Comparison of ENCODE assay signal across 27 cellular contexts in the genomic region with DNA sequence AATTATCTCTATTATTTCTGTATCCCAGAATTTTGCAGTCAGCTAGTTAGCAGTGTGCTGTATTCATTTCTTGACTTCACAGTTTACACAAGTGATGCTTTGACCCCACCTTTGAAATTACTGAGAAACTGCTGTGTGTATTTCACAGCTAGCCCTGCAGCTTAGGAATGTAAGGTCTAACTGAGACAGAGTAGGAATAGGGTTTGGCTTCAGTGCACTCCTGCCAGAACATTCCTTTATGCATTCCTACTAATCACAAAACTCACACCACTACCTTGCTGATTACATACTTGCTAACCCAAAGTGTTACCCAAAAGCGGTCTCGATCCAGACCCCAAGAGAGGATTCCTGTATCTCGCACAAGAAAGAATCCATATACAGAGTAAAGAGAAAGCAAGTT.
"Had no signal": no experiment of that assay in that cellular context is flagged by ENCODE, and none has a peak within 500 bp of the region (broad histone marks: within the 10 kb centered on the region; RNA-seq: fewer than 3 reads in every experiment).

No MANE protein-coding gene starts in this region.

- H3K27me3 Mint-ChIP-seq: naive thymus-derived CD8-positive, alpha-beta T cell; type B pancreatic cell had no signal

- H3K27ac ChIP-seq: coronary artery, esophagus muscularis mucosa, foreskin keratinocyte, gastroesophageal sphincter, heart left ventricle, hepatocyte, neutrophil, parathyroid adenoma, prostate gland, sigmoid colon, testis, tibial artery, uterus had no signal

- H3K4me2 ChIP-seq: hepatocyte had no signal

- H3K4me3 Mint-ChIP-seq: naive thymus-derived CD8-positive, alpha-beta T cell; nephron progenitor cell; stimulated activated effector memory CD8-positive, alpha-beta T cell treated with anti-CD3 and anti-CD28 coated beads, Interleukin-12 subunit alpha, Interleukin-12 subunit beta, amount 100 ng/mL, for 72 hours; type B pancreatic cell had no signal

- H3K36me3 ChIP-seq: esophagus muscularis mucosa, gastroesophageal sphincter, heart left ventricle, neutrophil, prostate gland, sigmoid colon, tibial artery, uterus had no signal

- H3K4me1 ChIP-seq: esophagus muscularis mucosa, foreskin keratinocyte, gastroesophageal sphincter, heart left ventricle, parathyroid adenoma, prostate gland, sigmoid colon, testis, tibial artery, uterus had no signal

- H3K27ac Mint-ChIP-seq: naive thymus-derived CD8-positive, alpha-beta T cell; nephron progenitor cell; stimulated activated effector memory CD8-positive, alpha-beta T cell treated with anti-CD3 and anti-CD28 coated beads, Interleukin-12 subunit alpha, Interleukin-12 subunit beta, amount 100 ng/mL, for 72 hours; type B pancreatic cell had no signal

- ATAC-seq: foreskin keratinocyte; gastroesophageal sphincter; heart left ventricle; left lobe of liver; naive thymus-derived CD8-positive, alpha-beta T cell; right cardiac atrium; stimulated activated effector memory CD8-positive, alpha-beta T cell treated with anti-CD3 and anti-CD28 coated beads, Interleukin-12 subunit alpha, Interleukin-12 subunit beta, amount 100 ng/mL, for 72 hours; stimulated activated naive CD8-positive, alpha-beta T cell treated with anti-CD3 and anti-CD28 coated beads, Interleukin-15, Interleukin-2, amounts not matched to agents 100 U/mL and 50 U/mL, for 24 hours had no signal

- H3K79me2 ChIP-seq: hepatocyte, parathyroid adenoma had no signal

- H3K4me3 ChIP-seq: coronary artery, esophagus muscularis mucosa, gastroesophageal sphincter, heart left ventricle, hepatocyte, prostate gland, sigmoid colon, testis, tibial artery, uterus had no signal

- H3K4me1 Mint-ChIP-seq: naive thymus-derived CD8-positive, alpha-beta T cell; stimulated activated effector memory CD8-positive, alpha-beta T cell treated with anti-CD3 and anti-CD28 coated beads, Interleukin-12 subunit alpha, Interleukin-12 subunit beta, amount 100 ng/mL, for 72 hours had no signal

- H3K27me3 ChIP-seq: esophagus muscularis mucosa, foreskin keratinocyte, gastroesophageal sphincter, heart left ventricle, hepatocyte, neutrophil, sigmoid colon, testis, tibial artery, uterus had no signal

- H3K9me3 Mint-ChIP-seq: type B pancreatic cell had no signal

- DNase-seq: dermis blood vessel endothelial cell; effector memory CD4-positive, alpha-beta T cell; foreskin keratinocyte; heart left ventricle; kidney; mammary epithelial cell; naive thymus-derived CD8-positive, alpha-beta T cell; nephron progenitor cell; right cardiac atrium; sigmoid colon; stimulated activated CD4-positive, alpha-beta T cell treated with anti-CD3 and anti-CD28 coated beads, Interleukin-2, amount 100 ng/mL, for 24 hours; stimulated activated CD4-positive, alpha-beta T cell treated with anti-CD3 and anti-CD28 coated beads, Interleukin-4, amount 100 ng/mL, for 24 hours; stimulated activated naive CD8-positive, alpha-beta T cell treated with anti-CD3 and anti-CD28 coated beads, Interleukin-15, Interleukin-2, amounts not matched to agents 100 U/mL and 50 U/mL, for 24 hours; substantia nigra; testis; tibial artery; uterus had no signal

- H3K9me3 ChIP-seq: esophagus muscularis mucosa, gastroesophageal sphincter, neutrophil, prostate gland, testis, tibial artery, uterus had no signal

- H3K36me3 Mint-ChIP-seq: stimulated activated effector memory CD8-positive, alpha-beta T cell treated with anti-CD3 and anti-CD28 coated beads, Interleukin-12 subunit alpha, Interleukin-12 subunit beta, amount 100 ng/mL, for 72 hours; type B pancreatic cell had no signal

- H3K9ac ChIP-seq: parathyroid adenoma had no signal
